In genomic region chr15:82262422-82263026, GRCh38 we compare ENCODE assay signal across 8 cellular contexts. TPM values are rescaled to one million over a fixed set of nuclear protein-coding genes. Genes with fewer than 3 reads are reported as not detected.
A peak's percentile ranks its signal among the peaks of the same experiment; 100 is the strongest.
DNase-seq lines count a peak whose midpoint lies in the region; ATAC-seq and TF ChIP-seq lines count a peak whose summit lies in the region.

Gene EFL1, minus strand, starts transcription at chr15:82262734. Its CDS starts 956 bp downstream, at chr15:82261778.
Gene SAXO2, plus strand, starts transcription at chr15:82262818. Its CDS starts 62 bp downstream, at chr15:82262880.

- DNase-seq in BE2C (peak; percentile 96), GM19238 (ENCODE audit: insufficient read length, low spot score) (peak; percentile 77), NCI-H524 (lab: John Stamatoyannopoulos, UW) (peak; percentile 85 to 86), dedifferentiated amniotic fluid mesenchymal stem cell (ENCODE audit: extremely low spot score) (peak; percentile 81), left lobe of liver (ENCODE audit: low spot score) (peak; percentile 95)
- DNase-seq in activated CD4-positive, alpha-beta T cell treated with anti-CD3 and anti-CD28 coated beads, Interleukin-2, amount 10 ng/mL, durations not matched to agents 24 days and 14 days, result peak; percentile 98
- peak; percentile 90 for DNase-seq in stimulated activated CD4-positive, alpha-beta T cell treated with anti-CD3 and anti-CD28 coated beads, Interleukin-2, amount 100 ng/mL, for 4 hours (ENCODE audit: low read depth)

- no peaks in the 10 kb centered on the region for H3K4me1 ChIP-seq in BE2C

- H3K9me3 ChIP-seq in BE2C, result no peaks in the 10 kb centered on the region

- peaks cover 25% of the 10 kb centered on the region for H3K36me3 Mint-ChIP-seq in activated CD4-positive, alpha-beta T cell treated with anti-CD3 and anti-CD28 coated beads, Interleukin-2, amount 10 ng/mL, durations not matched to agents 24 days and 14 days (ENCODE audit: low read depth)

- peaks cover 28% of the 10 kb centered on the region for H3K4me1 Mint-ChIP-seq in activated CD4-positive, alpha-beta T cell treated with anti-CD3 and anti-CD28 coated beads, Interleukin-2, amount 10 ng/mL, durations not matched to agents 24 days and 14 days

- peaks cover 5% of the 10 kb centered on the region for H3K27me3 Mint-ChIP-seq in activated CD4-positive, alpha-beta T cell treated with anti-CD3 and anti-CD28 coated beads, Interleukin-2, amount 10 ng/mL, durations not matched to agents 24 days and 14 days

- TF ChIP-seq CTCF in BE2C (IDR thresholded peaks at IDR 0.05; ENCODE audit: low read depth, low read length), result no peak

- H3K27ac Mint-ChIP-seq in activated CD4-positive, alpha-beta T cell treated with anti-CD3 and anti-CD28 coated beads, Interleukin-2, amount 10 ng/mL, durations not matched to agents 24 days and 14 days, result peak within 1 kb of the TSS; percentile 92

- H3K9me3 Mint-ChIP-seq in activated CD4-positive, alpha-beta T cell treated with anti-CD3 and anti-CD28 coated beads, Interleukin-2, amount 10 ng/mL, durations not matched to agents 24 days and 14 days, result no peaks in the 10 kb centered on the region

- H3K4me3 Mint-ChIP-seq in activated CD4-positive, alpha-beta T cell treated with anti-CD3 and anti-CD28 coated beads, Interleukin-2, amount 10 ng/mL, durations not matched to agents 24 days and 14 days, result peak within 1 kb of the TSS; percentile 96

- intact Hi-C loops in activated CD4-positive, alpha-beta T cell treated with anti-CD3 and anti-CD28 coated beads, Interleukin-2, amount 10 ng/mL, durations not matched to agents 24 days and 14 days (cut with micrococcal nuclease), result loop anchor here (1.0 kb wide), 2 partner anchors 25 to 216 kb away; partner anchors contain the start of gene MEX3B

- H3K27me3 ChIP-seq in BE2C, result no peaks in the 10 kb centered on the region

- H3K4me3 ChIP-seq in BE2C (ENCODE audit: low read depth, low read length), result peak within 1 kb of the TSS; percentile 82

- ATAC-seq in HG03439 (IDR thresholded peaks at IDR 0.05; ENCODE audit: unreplicated experiment), result peak; percentile 96
- ATAC-seq in left lobe of liver, result peak; percentile 95

- no peaks in the 10 kb centered on the region for H3K36me3 ChIP-seq in BE2C

RNA-seq across cellular contexts. Expression of gene EFL1, which starts in this region (rescaled TPM):
- polyA plus RNA-seq in BE2C (2012; ENCODE audit: insufficient read depth, insufficient read length, low read depth), result 4.5 TPM
- total RNA-seq in activated CD4-positive, alpha-beta T cell treated with anti-CD3 and anti-CD28 coated beads, Interleukin-2, amount 10 ng/mL, durations not matched to agents 24 days and 14 days, result 23.7 and 27.2 TPM in 2 replicates
- 6.7 TPM for total RNA-seq in left lobe of liver

RNA-seq across cellular contexts. Expression of gene SAXO2, which starts in this region (rescaled TPM):
- polyA plus RNA-seq in BE2C (2012; ENCODE audit: insufficient read depth, insufficient read length, low read depth), result 1.2 TPM
- 1.1 and 1.8 TPM in 2 replicates for total RNA-seq in activated CD4-positive, alpha-beta T cell treated with anti-CD3 and anti-CD28 coated beads, Interleukin-2, amount 10 ng/mL, durations not matched to agents 24 days and 14 days
- total RNA-seq in left lobe of liver, result 0.58 TPM

Comparison
In these comparisons a context has a peak if more than half of its experiments do, and no peak if none do; other contexts are left out.
1. Peak in every context shown above with its lines: DNase-seq, ATAC-seq and H3K4me3 ChIP-seq.